In genomic region chr21:28083350-28083749, GRCh38 we compare ENCODE assay signal across 20 cellular contexts.
A peak's percentile ranks its signal among the peaks of the same experiment; 100 is the strongest.
DNase-seq lines count a peak whose midpoint lies in the region; ATAC-seq and TF ChIP-seq lines count a peak whose summit lies in the region.
"Had no signal": no experiment of that assay in that cellular context is flagged by ENCODE, and none has a peak within 500 bp of the region (broad histone marks: within the 10 kb centered on the region; RNA-seq: fewer than 3 reads in every experiment).

No MANE protein-coding gene starts in this region.

- no peak overlapping the region for H3K4me3 Mint-ChIP-seq in GM23338
- H3K4me3 Mint-ChIP-seq in endodermal cell = no peak overlapping the region
- H3K4me3 Mint-ChIP-seq: CD4-positive, CD25-positive, alpha-beta regulatory T cell; CD8-positive, alpha-beta memory T cell; IgD-negative memory B cell had no signal

- no peaks in the 10 kb centered on the region for H3K27me3 ChIP-seq in GM23338 (ENCODE audit: insufficient read depth)
- H3K27me3 ChIP-seq in endodermal cell (ENCODE audit: control insufficient read depth, insufficient read depth, low read length, poor library complexity, severe bottlenecking) = no peaks in the 10 kb centered on the region
- H3K27me3 ChIP-seq in upper lobe of right lung = no peaks in the 10 kb centered on the region
- H3K27me3 ChIP-seq: BLaER1 treated with 17β-estradiol and CSF1 and Interleukin-3, amounts not matched to agents 10 nM and 100 nM had no signal

- H3K27ac Mint-ChIP-seq in GM23338 = no peak overlapping the region
- no peak overlapping the region for H3K27ac Mint-ChIP-seq in endodermal cell
- H3K27ac Mint-ChIP-seq: CD4-positive, CD25-positive, alpha-beta regulatory T cell; CD8-positive, alpha-beta memory T cell; IgD-negative memory B cell had no signal

- no peaks in the 10 kb centered on the region for H3K4me1 ChIP-seq in GM23338 (ENCODE audit: insufficient read depth)
- no peaks in the 10 kb centered on the region for H3K4me1 ChIP-seq in endodermal cell (ENCODE audit: control insufficient read depth, insufficient read depth, low read length)
- no peaks in the 10 kb centered on the region for H3K4me1 ChIP-seq in upper lobe of right lung
- H3K4me1 ChIP-seq: BLaER1 treated with 17β-estradiol and CSF1 and Interleukin-3, amounts not matched to agents 10 nM and 100 nM; HAP-1 had no signal

- no peak overlapping the region for H2AFZ ChIP-seq in GM23338
- H2AFZ ChIP-seq: GM23248 had no signal

- DNase-seq in GM23338 (ENCODE audit: low spot score) (peak; percentile 34), endodermal cell (no peak), iPS-NIHi7 (ENCODE audit: extremely low spot score) (peak; percentile 11), upper lobe of right lung (no peak), GM10248 (ENCODE audit: extremely low spot score) (no peak), NCI-H2029 (lab: John Stamatoyannopoulos, UW) (no peak)
- no peak for DNase-seq in stimulated activated CD4-positive, alpha-beta T cell treated with anti-CD3 and anti-CD28 coated beads, Interleukin-2, amount 100 ng/mL, for 48 hours
- DNase-seq: CD4-positive, CD25-positive, alpha-beta regulatory T cell; CD8-positive, alpha-beta memory T cell; COR-L47; DMS 273 treated with DMSO at 0.1 percent for 48 hours; DMS53; DND-41; EL; GM23248; KBM-7 had no signal

- H3K9me2 ChIP-seq in GM23338 (ENCODE audit: insufficient read depth) = peaks cover 14% of the 10 kb centered on the region

- CTCF ChIA-PET in GM10248 (lab: Yijun Ruan, JAX) = no interaction called here

- 83 to 87% methylated on average over 3 of the region's 3 CpGs for WGBS in endodermal cell (ENCODE audit: insufficient coverage in 1 of 2, insufficient read length in 1 of 2), 2 experiments

- H3K4me2 ChIP-seq in GM23338 = no peak overlapping the region
- H3K4me2 ChIP-seq: BLaER1 treated with 17β-estradiol and CSF1 and Interleukin-3, amounts not matched to agents 10 nM and 100 nM had no signal

- peaks cover 21% of the 10 kb centered on the region for H3K9me3 ChIP-seq in endodermal cell (ENCODE audit: control insufficient read depth, low read length)
- no peaks in the 10 kb centered on the region for H3K9me3 ChIP-seq in upper lobe of right lung
- H3K9me3 ChIP-seq: HAP-1 had no signal

- H3K79me2 ChIP-seq in GM23338 (replicated peaks; ENCODE audit: insufficient read depth) = no peaks in the 10 kb centered on the region

- H3K36me3 Mint-ChIP-seq in GM23338 (ENCODE audit: low read depth) (peaks cover 13% of the 10 kb centered on the region; the same call in 2 of the 3 replicates), endodermal cell (ENCODE audit: low read depth) (peaks cover 10% of the 10 kb centered on the region)
- H3K36me3 Mint-ChIP-seq: CD4-positive, CD25-positive, alpha-beta regulatory T cell; CD8-positive, alpha-beta memory T cell had no signal

- ATAC-seq in GM23338 = no peak
- no peak for ATAC-seq in upper lobe of right lung
- ATAC-seq: HepG2 had no signal

- H3K36me3 ChIP-seq in GM23338 (ENCODE audit: insufficient read depth) (no peaks in the 10 kb centered on the region), endodermal cell (ENCODE audit: control insufficient read depth, insufficient read depth, low read length) (no peaks in the 10 kb centered on the region), upper lobe of right lung (no peaks in the 10 kb centered on the region)
- H3K36me3 ChIP-seq: BLaER1 treated with 17β-estradiol and CSF1 and Interleukin-3, amounts not matched to agents 10 nM and 100 nM; HAP-1 had no signal

- TF ChIP-seq CTCF in GM23338 (conservative IDR thresholded peaks at IDR 0.05; ENCODE audit: low read depth in 2 of 2) (peak; percentile 44 to 51), endodermal cell (conservative IDR thresholded peaks at IDR 0.05) (peak; percentile 58), upper lobe of right lung (IDR thresholded peaks at IDR 0.05) (no peak), GM10248 (IDR thresholded peaks at IDR 0.05; ENCODE audit: control extremely low read depth, extremely low read depth, low read depth, missing control alignments) (no peak)

- H3K27ac ChIP-seq in GM23338 (ENCODE audit: low read depth) (no peak overlapping the region), endodermal cell (ENCODE audit: low read depth, low read length) (no peak overlapping the region), upper lobe of right lung (no peak overlapping the region)
- H3K27ac ChIP-seq: BLaER1 treated with 17β-estradiol and CSF1 and Interleukin-3, amounts not matched to agents 10 nM and 100 nM; GM23248 had no signal

- no peak overlapping the region for H3K4me3 ChIP-seq in GM23338
- H3K4me3 ChIP-seq in endodermal cell (ENCODE audit: low read length) = no peak overlapping the region
- no peak overlapping the region for H3K4me3 ChIP-seq in upper lobe of right lung
- H3K4me3 ChIP-seq: BLaER1 treated with 17β-estradiol and CSF1 and Interleukin-3, amounts not matched to agents 10 nM and 100 nM; GM23248; HAP-1 had no signal

- intact Hi-C loops in upper lobe of right lung (cut with DNase I) = no loop called here

- H3K9me3 Mint-ChIP-seq in GM23338 (peaks cover 11% of the 10 kb centered on the region), endodermal cell (peaks cover 16% of the 10 kb centered on the region)

- H3K9ac ChIP-seq in endodermal cell (ENCODE audit: extremely low read depth, low read length, poor library complexity, severe bottlenecking) = no peak overlapping the region
- H3K9ac ChIP-seq: BLaER1 treated with 17β-estradiol and CSF1 and Interleukin-3, amounts not matched to agents 10 nM and 100 nM; GM23248 had no signal

- H3K27me3 Mint-ChIP-seq in GM23338 (ENCODE audit: insufficient read depth, low read depth, poor library complexity) (peaks cover 7% of the 10 kb centered on the region), endodermal cell (ENCODE audit: insufficient read depth) (peaks cover 6% of the 10 kb centered on the region)
- H3K27me3 Mint-ChIP-seq: CD8-positive, alpha-beta memory T cell; IgD-negative memory B cell had no signal

- POLR2A ChIA-PET in GM10248 (lab: Yijun Ruan, JAX) = no interaction called here

- peaks cover 7% of the 10 kb centered on the region for H3K4me1 Mint-ChIP-seq in GM23338
- H3K4me1 Mint-ChIP-seq in endodermal cell = peaks cover 8% of the 10 kb centered on the region
- H3K4me1 Mint-ChIP-seq: CD4-positive, CD25-positive, alpha-beta regulatory T cell; CD8-positive, alpha-beta memory T cell; IgD-negative memory B cell had no signal

- H3F3A ChIP-seq in GM23338 (replicated peaks; ENCODE audit: low read depth) = no peaks in the 10 kb centered on the region

- H4K20me1 ChIP-seq in GM23338 (replicated peaks; ENCODE audit: insufficient read depth) = no peaks in the 10 kb centered on the region
- H4K20me1 ChIP-seq: BLaER1 treated with 17β-estradiol and CSF1 and Interleukin-3, amounts not matched to agents 10 nM and 100 nM had no signal

TF ChIP-seq in GM23338, 12 proteins besides CTCF, POLR2A, EP300 and RAD21 (continues in another document):
- no peak for TF ChIP-seq ZNF114 (CRISPR knock-in tag; IDR thresholded peaks at IDR 0.05)

Comparison
In these comparisons a context has a peak if more than half of its experiments do, and no peak if none do; other contexts are left out.
1. DNase-seq: peak in GM23338 (single experiment) and iPS-NIHi7 (single experiment); none in endodermal cell (single experiment), upper lobe of right lung (single experiment), stimulated activated CD4-positive, alpha-beta T cell treated with anti-CD3 and anti-CD28 coated beads, Interleukin-2, amount 100 ng/mL, for 48 hours (0 of 2), GM10248 (single experiment) and NCI-H2029 (single experiment).
2. CTCF ChIP-seq: peak in GM23338 (2 of 2) and endodermal cell (single experiment); none in upper lobe of right lung (single experiment) and GM10248 (single experiment).